9 cellular contexts compared by ENCODE assay signal in the genomic region with DNA sequence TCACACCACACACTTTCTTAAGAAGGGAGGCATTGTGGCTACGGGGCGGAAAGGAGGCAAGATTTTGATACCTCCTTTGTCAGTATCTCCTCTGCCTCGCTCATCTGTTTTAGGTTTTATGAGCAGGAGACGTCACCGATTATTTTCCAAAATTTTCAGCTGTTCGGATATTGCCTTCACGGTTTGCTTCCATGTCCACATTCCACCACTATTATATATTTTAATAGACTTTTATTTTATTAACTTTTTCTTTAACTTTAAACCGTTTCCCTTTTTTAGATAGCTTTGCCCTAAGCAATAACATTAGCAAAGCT. TPM values are rescaled to one million over a fixed set of nuclear protein-coding genes. Genes with fewer than 3 reads are reported as not detected.
A peak's percentile ranks its signal among the peaks of the same experiment; 100 is the strongest.
DNase-seq lines count a peak whose midpoint lies in the region; ATAC-seq and TF ChIP-seq lines count a peak whose summit lies in the region.
"Had no signal": no experiment of that assay in that cellular context is flagged by ENCODE, and none has a peak within 500 bp of the region (broad histone marks: within the 10 kb centered on the region; RNA-seq: fewer than 3 reads in every experiment).

No MANE protein-coding gene starts in this region.

- ATAC-seq in Panc1, result no peak

- intact Hi-C loops in Panc1 (cut with micrococcal nuclease; ENCODE audit: unreplicated experiment), result no loop called here

- peak; percentile 83 for DNase-seq in CMK (ENCODE audit: low read depth)
- no peak for DNase-seq in Panc1 (ENCODE audit: low read depth, low spot score)
- no peak for DNase-seq in epithelial cell of esophagus (ENCODE audit: low read depth)
- DNase-seq in osteocyte (ENCODE audit: extremely low spot score, unreplicated experiment), result no peak
- no peak for DNase-seq in GM10248 (ENCODE audit: extremely low spot score)
- DNase-seq in KG1 (lab: John Stamatoyannopoulos, UW), result no peak
- DNase-seq in D341Med (ENCODE audit: low spot score), result no peak
- DNase-seq in foreskin melanocyte, result no peak

- H3K4me1 ChIP-seq in Panc1 (ENCODE audit: control insufficient read depth, insufficient read depth, low read length), result peaks cover 20% of the 10 kb centered on the region

- no peaks in the 10 kb centered on the region for H3K27me3 Mint-ChIP-seq in osteocyte (ENCODE audit: unreplicated experiment)

- TSS peak; percentile 97 for BruUV-seq in Panc1 (replicated peaks; lab: Mats Ljungman, UMichigan)

- H3K36me3 ChIP-seq in Panc1 (ENCODE audit: control insufficient read depth, insufficient read depth, low read length), result no peaks in the 10 kb centered on the region

- H3K4me3 ChIP-seq in Panc1 (ENCODE audit: low read depth in 2 of 2, low read length in 2 of 2) (peak overlapping the region; percentile 49 to 67), epithelial cell of esophagus (ENCODE audit: low read length) (peak overlapping the region; percentile 53)

- peaks cover 76% of the 10 kb centered on the region for H3K4me1 Mint-ChIP-seq in osteocyte (ENCODE audit: unreplicated experiment)

- H3K36me3 Mint-ChIP-seq in osteocyte (ENCODE audit: unreplicated experiment), result no peaks in the 10 kb centered on the region

- POLR2A ChIA-PET in Panc1 (lab: Charles Lee), result interaction anchor here (0.6 to 0.8 kb wide), 5 partner anchors 22 to 114 kb away, joined by 3 to 7 read pairs (median 3); no protein-coding TSS in a partner anchor
- POLR2A ChIA-PET in GM10248 (lab: Yijun Ruan, JAX), result no interaction called here

- H3K4me3 Mint-ChIP-seq in osteocyte (ENCODE audit: unreplicated experiment), result peak overlapping the region; percentile 80

- in situ Hi-C loops in Panc1 (cut with HindIII; ENCODE audit: low pct_unique_long_range_greater_than_20kb, low sequenced_read_pairs), result no loop called here

- no peaks in the 10 kb centered on the region for H3K27me3 ChIP-seq in Panc1 (ENCODE audit: control insufficient read depth, insufficient read depth, low read length)

- H3K9me3 ChIP-seq in Panc1 (ENCODE audit: control insufficient read depth, insufficient read depth, low read depth, low read length), result no peaks in the 10 kb centered on the region

- TF ChIP-seq CTCF in Panc1 (IDR thresholded peaks at IDR 0.05) (no peak), epithelial cell of esophagus (IDR thresholded peaks at IDR 0.05; ENCODE audit: insufficient read depth, low read depth, low read length, missing control alignments) (no peak), osteocyte (IDR thresholded peaks at IDR 0.05) (no peak), GM10248 (IDR thresholded peaks at IDR 0.05; ENCODE audit: control extremely low read depth, extremely low read depth, low read depth, missing control alignments) (no peak)

- no peaks in the 10 kb centered on the region for H3K9me3 Mint-ChIP-seq in osteocyte (ENCODE audit: unreplicated experiment)

- CTCF ChIA-PET in Panc1 (lab: Charles Lee) (interaction anchor here (0.8 to 1.6 kb wide), 4 partner anchors 34 to 144 kb away, joined by 3 to 17 read pairs (median 4); a partner anchor contains a TSS), GM10248 (lab: Yijun Ruan, JAX) (interaction anchor here (0.8 to 10.3 kb wide), 16 partner anchors 9 to 125 kb away, joined by 3 to 480 read pairs (median 4); no protein-coding TSS in a partner anchor)

- peak overlapping the region; percentile 100 for H3K27ac Mint-ChIP-seq in osteocyte (ENCODE audit: unreplicated experiment)

- H3K27ac ChIP-seq in Panc1 (ENCODE audit: low read length), result peak overlapping the region; percentile 100

RNA-seq across cellular contexts. Expression of a gene that starts 33.7 kb away (rescaled TPM):
- total RNA-seq in Panc1 (2021; ENCODE audit: unreplicated experiment), result 35.6 TPM
- polyA plus RNA-seq in Panc1 (2012; ENCODE audit: insufficient read length), result 36.3 TPM
- total RNA-seq in osteocyte, result 77.0 and 78.6 TPM in 2 replicates
- total RNA-seq: T-helper 1 cell treated with Interleukin-12 subunit alpha and Interleukin-12 subunit beta and Interleukin-4 antibody, amounts not matched to agents 30 ng/mL and 1 ng/mL, for 36 hours had no signal
